Comparison of ENCODE assay signal across 17 cellular contexts in the genomic region with DNA sequence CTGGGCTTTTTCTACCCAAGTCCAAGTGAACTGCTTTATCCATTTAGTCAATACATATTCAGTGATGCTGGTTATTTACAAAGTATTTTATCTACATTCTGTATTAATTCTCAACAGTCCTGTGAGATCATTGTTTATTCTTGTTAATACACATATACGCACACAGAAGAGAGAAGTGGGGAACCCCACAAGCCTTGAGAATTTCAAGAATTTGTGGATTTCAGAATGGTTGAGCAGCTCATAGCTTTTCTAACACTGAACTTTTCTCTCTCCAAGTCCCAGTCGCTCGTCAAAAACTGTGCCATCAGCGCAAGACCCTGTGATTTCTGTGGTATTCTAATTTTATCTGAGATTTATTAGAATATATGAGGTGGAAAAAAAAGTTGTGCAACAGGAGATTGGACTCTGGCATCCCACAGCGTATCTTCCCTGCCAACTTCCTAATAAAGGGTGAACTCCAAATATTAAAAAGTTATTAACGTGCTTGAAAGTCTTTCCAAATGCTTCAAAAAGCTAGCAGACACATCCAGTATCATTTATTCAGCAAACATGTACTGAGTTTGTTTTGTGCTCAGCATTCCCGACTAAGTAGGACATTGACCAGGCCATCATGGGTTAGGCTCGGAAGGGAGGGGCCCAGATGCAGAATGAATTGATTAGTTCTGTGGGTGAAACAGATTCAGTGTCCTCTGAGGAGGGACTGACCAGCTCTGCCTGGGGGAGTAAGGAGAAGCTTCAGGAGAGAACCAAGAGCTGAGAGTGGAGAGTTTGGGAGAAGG.
A peak's percentile ranks its signal among the peaks of the same experiment; 100 is the strongest.
DNase-seq lines count a peak whose midpoint lies in the region; ATAC-seq and TF ChIP-seq lines count a peak whose summit lies in the region.
"Had no signal": no experiment of that assay in that cellular context is flagged by ENCODE, and none has a peak within 500 bp of the region (broad histone marks: within the 10 kb centered on the region; RNA-seq: fewer than 3 reads in every experiment).

No MANE protein-coding gene starts in this region.

- H3K4me3 ChIP-seq in fibroblast of lung (replicated peaks in 1 of 4; ENCODE audit: control extremely low read depth in 1 of 4, insufficient read depth in 1 of 4, low read depth in 3 of 4, low read length in 4 of 4) (no peak overlapping the region), upper lobe of right lung (no peak overlapping the region)

- peak overlapping the region; percentile 60 for H3K27ac ChIP-seq in fibroblast of lung (ENCODE audit: insufficient read depth, low read length)
- H3K27ac ChIP-seq in upper lobe of right lung, result peak overlapping the region; percentile 47

- DNase-seq in amniotic epithelial cell (ENCODE audit: low read depth) (peak; percentile 84), fibroblast of lung (ENCODE audit: low read depth in 2 of 2) (peak; percentile 72), osteocyte (ENCODE audit: extremely low spot score, unreplicated experiment) (no peak), upper lobe of right lung (no peak)
- no peak for DNase-seq in activated naive CD4-positive, alpha-beta T cell (lab: John Stamatoyannopoulos, UW)
- DNase-seq: activated CD4-positive, alpha-beta T cell treated with anti-CD3 and anti-CD28 coated beads, Interleukin-2, amount 10 ng/mL, durations not matched to agents 24 days and 14 days; CD8-positive, alpha-beta memory T cell; endodermal cell; hippocampal formation; OCI-M1; posterior cingulate gyrus; stimulated activated CD4-positive, alpha-beta T cell treated with anti-CD3 and anti-CD28 coated beads, Interleukin-4, amount 100 ng/mL, for 4 hours; stimulated activated naive CD8-positive, alpha-beta T cell treated with anti-CD3 and anti-CD28 coated beads, Interleukin-15, Interleukin-2, amounts not matched to agents 100 U/mL and 50 U/mL, for 24 hours; T-helper 2 cell had no signal

- H3K27me3 ChIP-seq in fibroblast of lung (ENCODE audit: control insufficient read depth, insufficient read depth, low read length), result no peaks in the 10 kb centered on the region
- no peaks in the 10 kb centered on the region for H3K27me3 ChIP-seq in upper lobe of right lung

- TF ChIP-seq CTCF in fibroblast of lung (conservative IDR thresholded peaks at IDR 0.05 in 1 of 2, IDR thresholded peaks at IDR 0.05 in 1 of 2; ENCODE audit: low read depth in 1 of 2, low read length in 2 of 2) (no peak), osteocyte (IDR thresholded peaks at IDR 0.05) (no peak), upper lobe of right lung (IDR thresholded peaks at IDR 0.05) (no peak)

- H3K36me3 ChIP-seq in fibroblast of lung (ENCODE audit: control insufficient read depth, insufficient read depth, low read length), result no peaks in the 10 kb centered on the region
- no peaks in the 10 kb centered on the region for H3K36me3 ChIP-seq in upper lobe of right lung

- peak overlapping the region; percentile 58 for H3K4me2 ChIP-seq in fibroblast of lung (ENCODE audit: extremely low read depth, insufficient read depth, low read length)

- intact Hi-C loops in upper lobe of right lung (cut with DNase I), result no loop called here

- no peak overlapping the region for H3K4me3 Mint-ChIP-seq in osteocyte (ENCODE audit: unreplicated experiment)
- H3K4me3 Mint-ChIP-seq: activated CD4-positive, alpha-beta T cell treated with anti-CD3 and anti-CD28 coated beads, Interleukin-2, amount 10 ng/mL, durations not matched to agents 24 days and 14 days; activated T-helper 1 cell treated with anti-CD3 and anti-CD28 coated beads, Interleukin-12 subunit alpha, Interleukin-12 subunit beta, Interleukin-2, Interleukin-4 antibody, amounts not matched to agents 30 ng/mL and 10 ng/mL and 1 ng/mL, durations not matched to agents 14 hours and 24 hours and 36 hours; CD8-positive, alpha-beta memory T cell; endodermal cell had no signal

- no peaks in the 10 kb centered on the region for H3K27me3 Mint-ChIP-seq in osteocyte (ENCODE audit: unreplicated experiment)

- no peak overlapping the region for H3K9ac ChIP-seq in fibroblast of lung (ENCODE audit: insufficient read depth, low read length)

- H3K9me3 ChIP-seq in fibroblast of lung (ENCODE audit: control insufficient read depth, insufficient read depth, low read depth, low read length) (no peaks in the 10 kb centered on the region), upper lobe of right lung (no peaks in the 10 kb centered on the region)

- no peak overlapping the region for H2AFZ ChIP-seq in fibroblast of lung (ENCODE audit: low read length)

- ATAC-seq in upper lobe of right lung (peak; percentile 39), GM21367 (IDR thresholded peaks at IDR 0.05; ENCODE audit: unreplicated experiment) (no peak), HG03565 (IDR thresholded peaks at IDR 0.05; ENCODE audit: unreplicated experiment) (no peak)
- ATAC-seq: stimulated activated naive CD8-positive, alpha-beta T cell treated with anti-CD3 and anti-CD28 coated beads, Interleukin-15, Interleukin-2, amounts not matched to agents 100 U/mL and 50 U/mL, for 24 hours had no signal

- H3K4me1 ChIP-seq in fibroblast of lung (ENCODE audit: control insufficient read depth, extremely low read depth, insufficient read depth, low read length), result peaks cover 11% of the 10 kb centered on the region
- peaks cover 49% of the 10 kb centered on the region for H3K4me1 ChIP-seq in upper lobe of right lung

- H3K36me3 Mint-ChIP-seq in osteocyte (ENCODE audit: unreplicated experiment), result peaks cover 11% of the 10 kb centered on the region
- H3K36me3 Mint-ChIP-seq: CD8-positive, alpha-beta memory T cell had no signal

- H3K27ac Mint-ChIP-seq in osteocyte (ENCODE audit: unreplicated experiment), result peak overlapping the region; percentile 62
- H3K27ac Mint-ChIP-seq: activated CD4-positive, alpha-beta T cell treated with anti-CD3 and anti-CD28 coated beads, Interleukin-2, amount 10 ng/mL, durations not matched to agents 24 days and 14 days; activated T-helper 1 cell treated with anti-CD3 and anti-CD28 coated beads, Interleukin-12 subunit alpha, Interleukin-12 subunit beta, Interleukin-2, Interleukin-4 antibody, amounts not matched to agents 30 ng/mL and 10 ng/mL and 1 ng/mL, durations not matched to agents 14 hours and 24 hours and 36 hours; CD8-positive, alpha-beta memory T cell; endodermal cell had no signal

- H3K4me1 Mint-ChIP-seq in osteocyte (ENCODE audit: unreplicated experiment), result peaks cover 74% of the 10 kb centered on the region

- peaks cover 82% of the 10 kb centered on the region for H3K79me2 ChIP-seq in fibroblast of lung (ENCODE audit: control insufficient read depth, insufficient read depth, low read length)

- H3K9me3 Mint-ChIP-seq in osteocyte (ENCODE audit: unreplicated experiment), result no peaks in the 10 kb centered on the region
- H3K9me3 Mint-ChIP-seq: activated CD4-positive, alpha-beta T cell treated with anti-CD3 and anti-CD28 coated beads, Interleukin-2, amount 10 ng/mL, durations not matched to agents 24 days and 14 days; activated T-helper 1 cell treated with anti-CD3 and anti-CD28 coated beads, Interleukin-12 subunit alpha, Interleukin-12 subunit beta, Interleukin-2, Interleukin-4 antibody, amounts not matched to agents 30 ng/mL and 10 ng/mL and 1 ng/mL, durations not matched to agents 14 hours and 24 hours and 36 hours; CD8-positive, alpha-beta memory T cell; endodermal cell had no signal

- H4K20me1 ChIP-seq in fibroblast of lung (ENCODE audit: control insufficient read depth, extremely low read depth, insufficient read depth, low read length), result no peaks in the 10 kb centered on the region

Comparison
In these comparisons a context has a peak if more than half of its experiments do, and no peak if none do; other contexts are left out.
1. DNase-seq: peak in amniotic epithelial cell (single experiment) and fibroblast of lung (2 of 2); none in osteocyte (single experiment), upper lobe of right lung (single experiment) and activated naive CD4-positive, alpha-beta T cell (0 of 4).